In genomic region chr16:65111306-65111705, GRCh38 we compare ENCODE assay signal across 26 cellular contexts. TPM values are rescaled to one million over a fixed set of nuclear protein-coding genes. Genes with fewer than 3 reads are reported as not detected.
DNase-seq lines count a peak whose midpoint lies in the region; ATAC-seq and TF ChIP-seq lines count a peak whose summit lies in the region.
"Had no signal": no experiment of that assay in that cellular context is flagged by ENCODE, and none has a peak within 500 bp of the region (broad histone marks: within the 10 kb centered on the region; RNA-seq: fewer than 3 reads in every experiment).

No MANE protein-coding gene starts in this region.

- H3K9me3 ChIP-seq in BE2C (no peaks in the 10 kb centered on the region), SJSA1 (replicated peaks) (no peaks in the 10 kb centered on the region), mucosa of descending colon (no peaks in the 10 kb centered on the region)
- H3K9me3 ChIP-seq: A549, lower lobe of right lung, suprapubic skin, upper lobe of right lung had no signal

- intact Hi-C loops in mucosa of descending colon (cut with DNase I, micrococcal nuclease): no loop called here

- peak overlapping the region; percentile 50 for H3K27ac Mint-ChIP-seq in HFFc6
- H3K27ac Mint-ChIP-seq in T-helper 2 cell treated with Interferon-gamma antibody and Interleukin-4, amounts not matched to agents 5 μg/mL and 100 μg/mL, for 36 hours: no peak overlapping the region
- H3K27ac Mint-ChIP-seq: activated CD4-positive, alpha-beta memory T cell treated with anti-CD3 and anti-CD28 coated beads, Interleukin-2, amount 10 ng/mL, durations not matched to agents 7 days and 5 days; activated naive CD4-positive, alpha-beta T cell treated with anti-CD3 and anti-CD28 coated beads for 36 hours; CD4-positive, CD25-positive, alpha-beta regulatory T cell; natural killer cell; T-helper 17 cell had no signal

- no peak overlapping the region for H3K4me3 ChIP-seq in BE2C (ENCODE audit: low read depth, low read length)
- no peak overlapping the region for H3K4me3 ChIP-seq in SJSA1
- H3K4me3 ChIP-seq in mucosa of descending colon: no peak overlapping the region
- H3K4me3 ChIP-seq: A549, dorsolateral prefrontal cortex, lower lobe of right lung, skin epidermis, suprapubic skin, upper lobe of right lung had no signal

- TF ChIP-seq CTCF in BE2C (IDR thresholded peaks at IDR 0.05; ENCODE audit: low read depth, low read length) (no peak), HFFc6 (IDR thresholded peaks at IDR 0.05) (no peak), mucosa of descending colon (IDR thresholded peaks at IDR 0.05) (no peak)

- ATAC-seq in mucosa of descending colon: peak; percentile 97
- ATAC-seq: A549, lower lobe of right lung, natural killer cell, T-helper 17 cell, upper lobe of right lung had no signal

- H3K4me3 Mint-ChIP-seq in HFFc6: peak overlapping the region; percentile 13; the same call in 1 of the 2 replicates
- no peak overlapping the region for H3K4me3 Mint-ChIP-seq in T-helper 2 cell treated with Interferon-gamma antibody and Interleukin-4, amounts not matched to agents 5 μg/mL and 100 μg/mL, for 36 hours
- H3K4me3 Mint-ChIP-seq: activated CD4-positive, alpha-beta memory T cell treated with anti-CD3 and anti-CD28 coated beads, Interleukin-2, amount 10 ng/mL, durations not matched to agents 7 days and 5 days; activated naive CD4-positive, alpha-beta T cell treated with anti-CD3 and anti-CD28 coated beads for 36 hours; CD4-positive, CD25-positive, alpha-beta regulatory T cell; natural killer cell; T-helper 17 cell had no signal

- H3K4me1 ChIP-seq in BE2C: peaks cover 6% of the 10 kb centered on the region; the same call in 1 of the 2 replicates
- peaks cover 20% of the 10 kb centered on the region for H3K4me1 ChIP-seq in SJSA1 (replicated peaks)
- peaks cover 14% of the 10 kb centered on the region for H3K4me1 ChIP-seq in mucosa of descending colon (ENCODE audit: low read depth)
- H3K4me1 ChIP-seq: A549, lower lobe of right lung, parathyroid adenoma, suprapubic skin, upper lobe of right lung had no signal

- H3K27me3 Mint-ChIP-seq in HFFc6 (ENCODE audit: insufficient read depth): peaks cover 1% of the 10 kb centered on the region
- no peaks in the 10 kb centered on the region for H3K27me3 Mint-ChIP-seq in T-helper 2 cell treated with Interferon-gamma antibody and Interleukin-4, amounts not matched to agents 5 μg/mL and 100 μg/mL, for 36 hours (ENCODE audit: low read depth)
- H3K27me3 Mint-ChIP-seq: activated CD4-positive, alpha-beta memory T cell treated with anti-CD3 and anti-CD28 coated beads, Interleukin-2, amount 10 ng/mL, durations not matched to agents 7 days and 5 days; CD4-positive, CD25-positive, alpha-beta regulatory T cell; T-helper 17 cell had no signal

- H3K36me3 Mint-ChIP-seq in HFFc6 (ENCODE audit: low read depth): peaks cover 47% of the 10 kb centered on the region
- no peaks in the 10 kb centered on the region for H3K36me3 Mint-ChIP-seq in T-helper 2 cell treated with Interferon-gamma antibody and Interleukin-4, amounts not matched to agents 5 μg/mL and 100 μg/mL, for 36 hours (ENCODE audit: low read depth)
- H3K36me3 Mint-ChIP-seq: CD4-positive, CD25-positive, alpha-beta regulatory T cell; natural killer cell had no signal

- H3K36me3 ChIP-seq in BE2C (no peaks in the 10 kb centered on the region), SJSA1 (peaks cover 9% of the 10 kb centered on the region), mucosa of descending colon (ENCODE audit: low read depth) (no peaks in the 10 kb centered on the region)
- H3K36me3 ChIP-seq: lower lobe of right lung, suprapubic skin, upper lobe of right lung had no signal

- no peaks in the 10 kb centered on the region for H3K9me3 Mint-ChIP-seq in HFFc6
- no peaks in the 10 kb centered on the region for H3K9me3 Mint-ChIP-seq in T-helper 2 cell treated with Interferon-gamma antibody and Interleukin-4, amounts not matched to agents 5 μg/mL and 100 μg/mL, for 36 hours
- H3K9me3 Mint-ChIP-seq: activated naive CD4-positive, alpha-beta T cell treated with anti-CD3 and anti-CD28 coated beads for 36 hours had no signal

- H3K4me1 Mint-ChIP-seq in HFFc6 (ENCODE audit: low read depth): peaks cover 80% of the 10 kb centered on the region
- no peaks in the 10 kb centered on the region for H3K4me1 Mint-ChIP-seq in T-helper 2 cell treated with Interferon-gamma antibody and Interleukin-4, amounts not matched to agents 5 μg/mL and 100 μg/mL, for 36 hours (ENCODE audit: low read depth)
- H3K4me1 Mint-ChIP-seq: activated CD4-positive, alpha-beta memory T cell treated with anti-CD3 and anti-CD28 coated beads, Interleukin-2, amount 10 ng/mL, durations not matched to agents 7 days and 5 days; CD4-positive, CD25-positive, alpha-beta regulatory T cell; natural killer cell; T-helper 17 cell had no signal

- no peaks in the 10 kb centered on the region for H3K27me3 ChIP-seq in BE2C
- no peaks in the 10 kb centered on the region for H3K27me3 ChIP-seq in SJSA1 (replicated peaks)
- H3K27me3 ChIP-seq: dorsolateral prefrontal cortex, suprapubic skin, upper lobe of right lung had no signal

- H3K27ac ChIP-seq in SJSA1: peak overlapping the region; percentile 4; the same call in 1 of the 2 replicates
- H3K27ac ChIP-seq: A549, dorsolateral prefrontal cortex, lower lobe of right lung, parathyroid adenoma, skin epidermis, suprapubic skin, upper lobe of right lung had no signal

- DNase-seq in BE2C (peak; percentile 26), HFFc6 (peak; percentile 60), SJSA1 (ENCODE audit: low read depth in 1 of 2, low spot score in 2 of 2) (peak in 1 of 2 experiments; percentile 16), mucosa of descending colon (peak; percentile 61 to 74 (median 62)), glomerular visceral epithelial cell (ENCODE audit: extremely low spot score) (no peak), HCEC 1CT (no peak), DMS114 treated with DMSO at 0.1 percent for 48 hours (lab: John Stamatoyannopoulos, UW; ENCODE audit: unreplicated experiment) (no peak)
- no peak for DNase-seq in T-helper 2 cell treated with Interferon-gamma antibody and Interleukin-4, amounts not matched to agents 5 μg/mL and 100 μg/mL, for 36 hours (ENCODE audit: low spot score)
- DNase-seq: activated CD4-positive, alpha-beta memory T cell treated with anti-CD3 and anti-CD28 coated beads, Interleukin-2, amount 10 ng/mL, durations not matched to agents 7 days and 5 days; activated CD4-positive, CD25-positive, alpha-beta regulatory T cell treated with anti-CD3 and anti-CD28 coated beads, Interleukin-2, amount 50 U/mL, for 72 hours; activated CD8-positive, alpha-beta memory T cell treated with anti-CD3 and anti-CD28 coated beads, Interleukin-2, amount 50 U/mL, for 48 hours; activated naive CD4-positive, alpha-beta T cell treated with anti-CD3 and anti-CD28 coated beads for 36 hours; CD4-positive, CD25-positive, alpha-beta regulatory T cell; dorsolateral prefrontal cortex; kidney glomerular epithelial cell; lower lobe of right lung; natural killer cell; NCI-H146; stimulated activated naive CD4-positive, alpha-beta T cell treated with Interleukin-2 at 50 U/mL for 16 hours; T-helper 17 cell; upper lobe of right lung had no signal

RNA-seq across cellular contexts. Expression of gene CDH11, which starts 10.6 kb away (rescaled TPM):
- polyA plus RNA-seq in BE2C (2012; ENCODE audit: insufficient read depth, insufficient read length, low read depth): 2.3 TPM
- 100 to 1,000 TPM; 507 to 539 (median 527) TPM for total RNA-seq in HFFc6 (2021; fragmentation: NEBNext Ultra II Directional; extraction: Animal tissue kit (Norgen Biotek cat#: 25700))
- total RNA-seq in SJSA1 (2014; rRNA removed; shearing (Covaris generic)): 107 and 113 TPM in 2 replicates
- total RNA-seq in mucosa of descending colon: 10 to 100 TPM in 2 of 3 donors, 1 to 10 TPM in 1; 6.4 to 24.7 (median 12.6) TPM
- total RNA-seq: activated CD4-positive, alpha-beta memory T cell treated with anti-CD3 and anti-CD28 coated beads, Interleukin-2, amount 10 ng/mL, durations not matched to agents 7 days and 5 days; activated naive CD4-positive, alpha-beta T cell treated with anti-CD3 and anti-CD28 coated beads for 36 hours; CD4-positive, CD25-positive, alpha-beta regulatory T cell; natural killer cell; OCI-LY7; T-helper 17 cell had no signal
- polyA plus RNA-seq: CD4-positive, CD25-positive, alpha-beta regulatory T cell had no signal

Comparison
In these comparisons a context has a peak if more than half of its experiments do, and no peak if none do; other contexts are left out.
1. DNase-seq: peak in BE2C (single experiment), HFFc6 (single experiment) and mucosa of descending colon (3 of 3); none in T-helper 2 cell treated with Interferon-gamma antibody and Interleukin-4, amounts not matched to agents 5 μg/mL and 100 μg/mL, for 36 hours (single experiment), glomerular visceral epithelial cell (single experiment), HCEC 1CT (single experiment) and DMS114 treated with DMSO at 0.1 percent for 48 hours (single experiment).